In the genomic region with DNA sequence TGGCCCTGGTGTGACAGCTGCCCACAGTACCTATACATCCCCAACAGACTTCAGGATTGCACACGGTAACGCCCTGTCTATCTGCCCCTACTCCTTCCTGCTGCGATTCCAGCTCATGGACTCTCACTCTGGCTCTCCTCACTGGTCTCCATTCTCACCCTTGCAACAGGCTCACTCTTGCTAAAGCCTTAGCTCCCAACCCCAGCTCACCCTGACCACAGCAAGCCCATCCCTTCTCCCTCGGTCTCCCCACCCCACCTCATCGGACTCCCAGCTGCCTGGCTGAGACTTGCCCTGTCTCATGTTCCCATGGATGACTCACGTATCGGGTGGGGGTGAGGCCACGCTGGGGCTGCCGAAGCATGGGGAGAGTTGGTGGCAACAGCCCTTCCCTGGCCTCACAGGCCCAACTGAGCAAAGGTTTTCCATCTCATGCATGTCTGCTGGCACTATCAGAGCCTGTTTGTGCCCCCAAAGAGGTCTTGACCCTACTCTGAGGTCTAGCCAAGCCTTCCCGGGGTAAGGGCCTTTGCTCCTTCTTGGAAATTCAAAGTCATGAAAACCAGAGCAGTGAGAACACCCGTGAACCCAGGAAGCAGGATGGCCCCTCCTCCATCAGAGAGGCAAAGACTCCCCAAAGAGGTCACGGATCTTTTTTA, we compare ENCODE assay signal across 8 cellular contexts. TPM values are rescaled to one million over a fixed set of nuclear protein-coding genes. Genes with fewer than 3 reads are reported as not detected.
DNase-seq lines count a peak whose midpoint lies in the region; ATAC-seq, FAIRE-seq and TF ChIP-seq lines count a peak whose summit lies in the region.

No MANE protein-coding gene starts in this region.

- no peak for FAIRE-seq in astrocyte (lab: Jason Lieb, UNC)

- H2AFZ ChIP-seq in astrocyte (ENCODE audit: low read depth, low read length) = no peak overlapping the region

- no peak for ATAC-seq in HG02981 (IDR thresholded peaks at IDR 0.05; ENCODE audit: unreplicated experiment)

- H3K27ac ChIP-seq in HEK293 (ENCODE audit: extremely low read depth, low read depth, low read length) (peak overlapping the region; percentile 42; the same call in 1 of the 2 replicates), astrocyte (ENCODE audit: low read depth, low read length) (peak overlapping the region; percentile 99), stomach smooth muscle (ENCODE audit: low read length) (peak overlapping the region; percentile 67)

- H3K36me3 ChIP-seq in HEK293 (ENCODE audit: control insufficient read depth in 2 of 2, insufficient read depth in 1 of 2, low read length in 2 of 2) = peaks cover 2 to 29% of the 10 kb centered on the region in 2 experiments; a peak in 2 of 3 replicates
- H3K36me3 ChIP-seq in astrocyte (ENCODE audit: insufficient read depth, low read length) = peaks cover 13% of the 10 kb centered on the region
- peaks cover 17 to 20% of the 10 kb centered on the region in 2 donors for H3K36me3 ChIP-seq in stomach smooth muscle (ENCODE audit: control insufficient read depth in 2 of 2, insufficient read depth in 2 of 2, low read length in 2 of 2)

- H4K20me1 ChIP-seq in astrocyte (ENCODE audit: insufficient read depth, low read length) = peaks cover 21% of the 10 kb centered on the region

- H3K9ac ChIP-seq in astrocyte (ENCODE audit: low read length) (peak overlapping the region; percentile 87), stomach smooth muscle (ENCODE audit: low read length in 2 of 2) (peak overlapping the region; percentile 26 to 29)

- H3K4me2 ChIP-seq in astrocyte (ENCODE audit: low read length) = peak overlapping the region; percentile 80

- CTCF ChIA-PET in HEK293 (lab: Yijun Ruan, JAX) = interaction anchor here (0.7 to 7.2 kb wide), 8 partner anchors 10 to 51 kb away, joined by 3 to 56 read pairs (median 4); no protein-coding TSS in a partner anchor

- H3K36me3 Mint-ChIP-seq in astrocyte (ENCODE audit: low read depth, unreplicated experiment) = peaks cover 10% of the 10 kb centered on the region

- peak; percentile 99 for DNase-seq in astrocyte (ENCODE audit: low read depth)
- DNase-seq in inferior parietal cortex (ENCODE audit: extremely low spot score) = peak; percentile 58
- no peak for DNase-seq in NCI-H69 (lab: John Stamatoyannopoulos, UW)
- no peak for DNase-seq in cerebellum (ENCODE audit: low spot score)
- DNase-seq in OCI-M2 (lab: John Stamatoyannopoulos, UW; ENCODE audit: unreplicated experiment) = no peak

- peaks cover 65% of the 10 kb centered on the region for H3K4me1 Mint-ChIP-seq in astrocyte (ENCODE audit: low read depth, unreplicated experiment)

- no peaks in the 10 kb centered on the region for H3K9me3 ChIP-seq in HEK293 (ENCODE audit: control insufficient read depth, insufficient read depth, low read depth, low read length)
- H3K9me3 ChIP-seq in astrocyte (ENCODE audit: insufficient read depth, low read depth, low read length) = no peaks in the 10 kb centered on the region
- H3K9me3 ChIP-seq in stomach smooth muscle (ENCODE audit: control insufficient read depth in 2 of 2, low read length in 2 of 2) = no peaks in the 10 kb centered on the region

- H3K4me3 Mint-ChIP-seq in astrocyte (ENCODE audit: unreplicated experiment) = peak overlapping the region; percentile 40

- H3K27me3 ChIP-seq in astrocyte (ENCODE audit: insufficient read depth, low read length) = no peaks in the 10 kb centered on the region
- no peaks in the 10 kb centered on the region for H3K27me3 ChIP-seq in stomach smooth muscle (ENCODE audit: control insufficient read depth in 1 of 2, insufficient read depth in 2 of 2, low read length in 2 of 2)

- no peaks in the 10 kb centered on the region for H3K27me3 Mint-ChIP-seq in astrocyte (ENCODE audit: low read depth, unreplicated experiment)

- H3K4me1 ChIP-seq in HEK293 (ENCODE audit: control insufficient read depth, insufficient read depth, low read length) (peaks cover 11% of the 10 kb centered on the region), astrocyte (ENCODE audit: insufficient read depth, low read length) (peaks cover 64% of the 10 kb centered on the region), stomach smooth muscle (ENCODE audit: control insufficient read depth, insufficient read depth, low read length) (peaks cover 45% of the 10 kb centered on the region)

- peaks cover 29% of the 10 kb centered on the region for H3K79me2 ChIP-seq in astrocyte (ENCODE audit: insufficient read depth, low read length)

- peak overlapping the region; percentile 97 for H3K27ac Mint-ChIP-seq in astrocyte (ENCODE audit: unreplicated experiment)

- POLR2A ChIA-PET in HEK293 (lab: Yijun Ruan, JAX) = interaction anchor here (0.6 to 3.1 kb wide), 7 partner anchors 8 to 94 kb away, joined by 3 to 17 read pairs (median 4); a partner anchor contains a TSS

- H3K4me3 ChIP-seq in HEK293 (ENCODE audit: low read depth, low read length) = no peak overlapping the region
- H3K4me3 ChIP-seq in astrocyte (ENCODE audit: insufficient read depth, low read depth, low read length) = peak overlapping the region; percentile 26
- peak overlapping the region in 1 of 2 donors; percentile 49 for H3K4me3 ChIP-seq in stomach smooth muscle (ENCODE audit: low read length in 2 of 2)

- no peak for TF ChIP-seq CTCF in HEK293 (tag by site-specific recombination; IDR thresholded peaks at IDR 0.05)
- no peak for TF ChIP-seq CTCF in astrocyte (IDR thresholded peaks at IDR 0.05; ENCODE audit: insufficient read depth, low read depth, low read length)

- no peaks in the 10 kb centered on the region for H3K9me3 Mint-ChIP-seq in astrocyte (ENCODE audit: unreplicated experiment)

TF ChIP-seq in HEK293, 187 proteins besides CTCF, POLR2A, EP300 and RAD21 (continues in another document):
- TF ChIP-seq ZNF10 (tag by site-specific recombination; IDR thresholded peaks at IDR 0.05) = no peak
- TF ChIP-seq ZBTB8A (tag by site-specific recombination; IDR thresholded peaks at IDR 0.05) = 0 out of 2 replicates have a peak, but pooled peaks have one; percentile 14
- TF ChIP-seq ZNF654 (tag by site-specific recombination; IDR thresholded peaks at IDR 0.05; ENCODE audit: low read depth) = no peak
- TF ChIP-seq, protein P1, sequence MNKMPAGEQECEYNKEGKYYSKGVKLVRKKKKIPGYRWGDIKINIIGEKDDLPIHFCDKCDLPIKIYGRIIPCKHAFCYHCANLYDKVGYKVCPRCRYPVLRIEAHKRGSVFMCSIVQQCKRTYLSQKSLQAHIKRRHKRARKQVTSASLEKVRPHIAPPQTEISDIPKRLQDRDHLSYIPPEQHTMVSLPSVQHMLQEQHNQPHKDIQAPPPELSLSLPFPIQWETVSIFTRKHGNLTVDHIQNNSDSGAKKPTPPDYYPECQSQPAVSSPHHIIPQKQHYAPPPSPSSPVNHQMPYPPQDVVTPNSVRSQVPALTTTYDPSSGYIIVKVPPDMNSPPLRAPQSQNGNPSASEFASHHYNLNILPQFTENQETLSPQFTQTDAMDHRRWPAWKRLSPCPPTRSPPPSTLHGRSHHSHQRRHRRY (tag by site-specific recombination; IDR thresholded peaks at IDR 0.05) = 0 out of 2 replicates have a peak, but pooled peaks have one; percentile 4
- TF ChIP-seq, protein P2, sequence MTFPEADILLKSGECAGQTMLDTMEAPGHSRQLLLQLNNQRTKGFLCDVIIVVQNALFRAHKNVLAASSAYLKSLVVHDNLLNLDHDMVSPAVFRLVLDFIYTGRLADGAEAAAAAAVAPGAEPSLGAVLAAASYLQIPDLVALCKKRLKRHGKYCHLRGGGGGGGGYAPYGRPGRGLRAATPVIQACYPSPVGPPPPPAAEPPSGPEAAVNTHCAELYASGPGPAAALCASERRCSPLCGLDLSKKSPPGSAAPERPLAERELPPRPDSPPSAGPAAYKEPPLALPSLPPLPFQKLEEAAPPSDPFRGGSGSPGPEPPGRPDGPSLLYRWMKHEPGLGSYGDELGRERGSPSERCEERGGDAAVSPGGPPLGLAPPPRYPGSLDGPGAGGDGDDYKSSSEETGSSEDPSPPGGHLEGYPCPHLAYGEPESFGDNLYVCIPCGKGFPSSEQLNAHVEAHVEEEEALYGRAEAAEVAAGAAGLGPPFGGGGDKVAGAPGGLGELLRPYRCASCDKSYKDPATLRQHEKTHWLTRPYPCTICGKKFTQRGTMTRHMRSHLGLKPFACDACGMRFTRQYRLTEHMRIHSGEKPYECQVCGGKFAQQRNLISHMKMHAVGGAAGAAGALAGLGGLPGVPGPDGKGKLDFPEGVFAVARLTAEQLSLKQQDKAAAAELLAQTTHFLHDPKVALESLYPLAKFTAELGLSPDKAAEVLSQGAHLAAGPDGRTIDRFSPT (tag by site-specific recombination; IDR thresholded peaks at IDR 0.05) = peak; percentile 47; the same call in 1 of the 2 replicates
- TF ChIP-seq ZEB2 (tag by site-specific recombination; IDR thresholded peaks at IDR 0.05) = peak; percentile 71
- TF ChIP-seq, protein P3, sequence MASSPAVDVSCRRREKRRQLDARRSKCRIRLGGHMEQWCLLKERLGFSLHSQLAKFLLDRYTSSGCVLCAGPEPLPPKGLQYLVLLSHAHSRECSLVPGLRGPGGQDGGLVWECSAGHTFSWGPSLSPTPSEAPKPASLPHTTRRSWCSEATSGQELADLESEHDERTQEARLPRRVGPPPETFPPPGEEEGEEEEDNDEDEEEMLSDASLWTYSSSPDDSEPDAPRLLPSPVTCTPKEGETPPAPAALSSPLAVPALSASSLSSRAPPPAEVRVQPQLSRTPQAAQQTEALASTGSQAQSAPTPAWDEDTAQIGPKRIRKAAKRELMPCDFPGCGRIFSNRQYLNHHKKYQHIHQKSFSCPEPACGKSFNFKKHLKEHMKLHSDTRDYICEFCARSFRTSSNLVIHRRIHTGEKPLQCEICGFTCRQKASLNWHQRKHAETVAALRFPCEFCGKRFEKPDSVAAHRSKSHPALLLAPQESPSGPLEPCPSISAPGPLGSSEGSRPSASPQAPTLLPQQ (tag by site-specific recombination; IDR thresholded peaks at IDR 0.05) = peak; percentile 54; the same call in 1 of the 2 replicates
- no peak for TF ChIP-seq ZNF558 (tag by site-specific recombination; IDR thresholded peaks at IDR 0.05)

RNA-seq across cellular contexts. Expression of a gene that starts 7.1 kb away (rescaled TPM):
- total RNA-seq in astrocyte = 150 and 152 TPM in 2 replicates
- 5.6 TPM for total RNA-seq in cerebellum

RNA-seq across cellular contexts. Expression of a gene that starts 40.4 kb away (rescaled TPM):
- 3.0 and 3.2 TPM in 2 replicates for total RNA-seq in astrocyte
- 0.64 TPM for total RNA-seq in cerebellum

RNA-seq across cellular contexts. Expression of a gene that starts 45.0 kb away (rescaled TPM):
- total RNA-seq in astrocyte (289 and 317 TPM in 2 replicates), cerebellum (19.3 TPM)

Comparison
In these comparisons a context has a peak if more than half of its experiments do, and no peak if none do; other contexts are left out.
1. H3K27ac ChIP-seq: peak in every context shown above with its lines; median percentile 99 in astrocyte; 67 in stomach smooth muscle; 42 in HEK293.
2. DNase-seq: peak in astrocyte (single experiment) and inferior parietal cortex (single experiment); none in NCI-H69 (single experiment), cerebellum (single experiment) and OCI-M2 (single experiment).
3. RNA of a gene that starts 7.1 kb away (total RNA-seq): 150 to 152 TPM in astrocyte; 5.6 TPM in cerebellum (single experiment); every median in the first group is over 10 times any median in the second.
4. RNA of a gene that starts 45.0 kb away (total RNA-seq): 289 to 317 TPM in astrocyte; 19.3 TPM in cerebellum (single experiment); every median in the first group is over 10 times any median in the second.